8 cellular contexts compared by ENCODE assay signal in genomic region chr12:82358200-82359114, GRCh38. TPM values are rescaled to one million over a fixed set of nuclear protein-coding genes. Genes with fewer than 3 reads are reported as not detected.
DNase-seq lines count a peak whose midpoint lies in the region; ATAC-seq and TF ChIP-seq lines count a peak whose summit lies in the region.

TSS of gene CCDC59 (minus strand) at chr12:82358387. CDS start at chr12:82358376, 11 bp downstream.
TSS of gene METTL25 (plus strand) at chr12:82358529. CDS start at chr12:82358566, 37 bp downstream.

- peaks cover 11% of the 10 kb centered on the region for H3K36me3 Mint-ChIP-seq in type B pancreatic cell

- TF ChIP-seq CTCF in GM12874 (IDR thresholded peaks at IDR 0.05; ENCODE audit: insufficient read depth, low read depth, low read length) (peak; percentile 91), heart left ventricle (IDR thresholded peaks at IDR 0.05) (peak; percentile 75 to 99 (median 94)), type B pancreatic cell (conservative IDR thresholded peaks at IDR 0.05) (peak; percentile 96)

- no peaks in the 10 kb centered on the region for H3K27me3 Mint-ChIP-seq in type B pancreatic cell

- ATAC-seq in HG02763 (IDR thresholded peaks at IDR 0.05; ENCODE audit: unreplicated experiment): peak; percentile 94
- peak; percentile 98 for ATAC-seq in heart left ventricle

- intact Hi-C loops in heart left ventricle (cut with DNase I): loop anchor here in 1 of 10 donors (2.0 kb wide), 1 partner anchor 328 kb away; the partner anchor contains the start of gene TMTC2

- peaks cover 23% of the 10 kb centered on the region for H3K4me1 Mint-ChIP-seq in type B pancreatic cell (ENCODE audit: unreplicated experiment)

- no peaks in the 10 kb centered on the region for H3K27me3 ChIP-seq in heart left ventricle

- peaks cover 13 to 51% (median 38%) of the 10 kb centered on the region in 12 donors for H3K4me1 ChIP-seq in heart left ventricle

- TF ChIP-seq POLR2A in heart left ventricle (IDR thresholded peaks at IDR 0.05): peak in 1 of 2 donors; percentile 65

- peak within 1 kb of the TSS; percentile 100 for H3K27ac Mint-ChIP-seq in type B pancreatic cell

- H3K27ac ChIP-seq in adipose tissue (ENCODE audit: low read depth, low read length): peak within 1 kb of the TSS; percentile 41
- H3K27ac ChIP-seq in heart left ventricle: peak within 1 kb of the TSS; percentile 89 to 99 (median 96)

- WGBS in adipose tissue, 3 donors: 0 to 1% (median 1%) methylated on average over 61 of the region's 61 CpGs
- 0 to 1% (median 0%) methylated on average over 42 to 61 of the region's 61 CpGs for WGBS in heart left ventricle, 4 donors

- DNase-seq in NCI-H1417 (lab: John Stamatoyannopoulos, UW): peak; percentile 98 to 100 (median 99)
- DNase-seq in SW 1271 (lab: John Stamatoyannopoulos, UW): peak; percentile 88 to 98
- peak; percentile 97 to 98 (median 98) for DNase-seq in heart left ventricle
- DNase-seq in pons (ENCODE audit: low spot score): peak; percentile 97
- peak; percentile 99 for DNase-seq in type B pancreatic cell (ENCODE audit: extremely low spot score, unreplicated experiment)

- H3K4me3 Mint-ChIP-seq in type B pancreatic cell: peak within 1 kb of the TSS; percentile 100

- H3K9me3 ChIP-seq in heart left ventricle: no peaks in the 10 kb centered on the region

- no peaks in the 10 kb centered on the region for H3K9me3 Mint-ChIP-seq in type B pancreatic cell

- peaks cover 0 to 36% (median 32%) of the 10 kb centered on the region in 9 donors for H3K36me3 ChIP-seq in heart left ventricle

- peak within 1 kb of the TSS; percentile 75 to 98 (median 90) for H3K4me3 ChIP-seq in heart left ventricle

RNA-seq across cellular contexts. Expression of gene CCDC59, which starts in this region (rescaled TPM):
- polyA plus RNA-seq in adipose tissue (10 to 100 TPM; 26.0 to 58.4 (median 55.1) TPM), heart left ventricle (10 to 100 TPM; 39.1 to 44.2 TPM)
- total RNA-seq in heart left ventricle (10 to 100 TPM; 20.0 to 40.4 (median 24.5) TPM), type B pancreatic cell (ENCODE audit: low replicate concordance) (33.1 and 37.4 TPM in 2 replicates)

RNA-seq across cellular contexts. Expression of gene METTL25, which starts in this region (rescaled TPM):
- 1 to 10 TPM; 1.9 to 6.9 (median 3.9) TPM for polyA plus RNA-seq in adipose tissue
- 10 to 100 TPM in 6 of 9 donors, 1 to 10 TPM in 3; 6.0 to 19.6 (median 13.5) TPM for total RNA-seq in heart left ventricle
- polyA plus RNA-seq in heart left ventricle: 1 to 10 TPM; 2.2 to 6.4 TPM
- 9.4 and 14.3 TPM in 2 replicates for total RNA-seq in type B pancreatic cell (ENCODE audit: low replicate concordance)

Comparison
In these comparisons a context has a peak if more than half of its experiments do, and no peak if none do; other contexts are left out.
1. Peak in every context shown above with its lines: DNase-seq, ATAC-seq, H3K4me3 ChIP-seq and H3K27ac ChIP-seq.